16 cellular contexts compared by ENCODE assay signal in genomic region chr14:75558440-75558839, GRCh38. TPM values are rescaled to one million over a fixed set of nuclear protein-coding genes. Genes with fewer than 3 reads are reported as not detected.
A peak's percentile ranks its signal among the peaks of the same experiment; 100 is the strongest.
DNase-seq lines count a peak whose midpoint lies in the region; ATAC-seq and TF ChIP-seq lines count a peak whose summit lies in the region.
"Had no signal": no experiment of that assay in that cellular context is flagged by ENCODE, and none has a peak within 500 bp of the region (broad histone marks: within the 10 kb centered on the region; RNA-seq: fewer than 3 reads in every experiment).

No MANE protein-coding gene starts in this region.

- no peaks in the 10 kb centered on the region for H3K27me3 Mint-ChIP-seq in activated CD4-positive, alpha-beta T cell treated with anti-CD3 and anti-CD28 coated beads for 36 hours
- no peaks in the 10 kb centered on the region for H3K27me3 Mint-ChIP-seq in natural killer cell treated with Interleukin-12 subunit alpha and Interleukin-12 subunit beta and Interleukin-15 and Interleukin-18, amount 100 ng/mL, for 72 hours
- H3K27me3 Mint-ChIP-seq in natural killer cell (ENCODE audit: low read depth in 2 of 2): no peaks in the 10 kb centered on the region
- H3K27me3 Mint-ChIP-seq in activated T-helper 2 cell treated with anti-CD3 and anti-CD28 coated beads, Interferon-gamma antibody, Interleukin-2, Interleukin-4, amounts not matched to agents 10 μg/mL and 5 μg/mL and 100 μg/mL, durations not matched to agents 14 hours and 24 hours and 36 hours (ENCODE audit: low read depth): no peaks in the 10 kb centered on the region

- no peak for ATAC-seq in activated CD4-positive, alpha-beta T cell treated with anti-CD3 and anti-CD28 coated beads for 36 hours
- ATAC-seq in natural killer cell treated with Interleukin-12 subunit alpha and Interleukin-12 subunit beta and Interleukin-15 and Interleukin-18, amount 100 ng/mL, for 72 hours: no peak
- ATAC-seq in natural killer cell (no peak), HG03097 (IDR thresholded peaks at IDR 0.05; ENCODE audit: low FRiP score, unreplicated experiment) (no peak), omental fat pad (ENCODE audit: low FRiP score) (no peak)
- no peak for ATAC-seq in stimulated activated effector memory CD8-positive, alpha-beta T cell treated with anti-CD3 and anti-CD28 coated beads, Interleukin-12 subunit alpha, Interleukin-12 subunit beta, amount 100 ng/mL, for 72 hours

- CTCF ChIA-PET in activated CD4-positive, alpha-beta T cell treated with anti-CD3 and anti-CD28 coated beads for 36 hours (lab: Charles Lee): interaction anchor here (7.1 kb wide), 1 partner anchor 15 kb away, joined by 98 read pairs; no protein-coding TSS in a partner anchor

- H3K4me3 Mint-ChIP-seq in activated CD4-positive, alpha-beta T cell treated with anti-CD3 and anti-CD28 coated beads for 36 hours: no peak overlapping the region
- H3K4me3 Mint-ChIP-seq in natural killer cell treated with Interleukin-12 subunit alpha and Interleukin-12 subunit beta and Interleukin-15 and Interleukin-18, amount 100 ng/mL, for 72 hours: peak overlapping the region; percentile 39
- no peak overlapping the region for H3K4me3 Mint-ChIP-seq in natural killer cell
- no peak overlapping the region for H3K4me3 Mint-ChIP-seq in activated T-helper 2 cell treated with anti-CD3 and anti-CD28 coated beads, Interferon-gamma antibody, Interleukin-2, Interleukin-4, amounts not matched to agents 10 μg/mL and 5 μg/mL and 100 μg/mL, durations not matched to agents 14 hours and 24 hours and 36 hours (ENCODE audit: low read depth)
- H3K4me3 Mint-ChIP-seq in stimulated activated effector memory CD8-positive, alpha-beta T cell treated with anti-CD3 and anti-CD28 coated beads, Interleukin-12 subunit alpha, Interleukin-12 subunit beta, amount 100 ng/mL, for 72 hours: no peak overlapping the region

- peak overlapping the region; percentile 82 for H3K27ac Mint-ChIP-seq in activated CD4-positive, alpha-beta T cell treated with anti-CD3 and anti-CD28 coated beads for 36 hours
- H3K27ac Mint-ChIP-seq in natural killer cell treated with Interleukin-12 subunit alpha and Interleukin-12 subunit beta and Interleukin-15 and Interleukin-18, amount 100 ng/mL, for 72 hours: peak overlapping the region; percentile 96 to 99
- H3K27ac Mint-ChIP-seq in natural killer cell: no peak overlapping the region
- H3K27ac Mint-ChIP-seq in activated T-helper 2 cell treated with anti-CD3 and anti-CD28 coated beads, Interferon-gamma antibody, Interleukin-2, Interleukin-4, amounts not matched to agents 10 μg/mL and 5 μg/mL and 100 μg/mL, durations not matched to agents 14 hours and 24 hours and 36 hours: peak overlapping the region; percentile 81
- peak overlapping the region; percentile 98 for H3K27ac Mint-ChIP-seq in stimulated activated effector memory CD8-positive, alpha-beta T cell treated with anti-CD3 and anti-CD28 coated beads, Interleukin-12 subunit alpha, Interleukin-12 subunit beta, amount 100 ng/mL, for 72 hours

- intact Hi-C loops in activated CD4-positive, alpha-beta T cell treated with anti-CD3 and anti-CD28 coated beads for 36 hours (cut with DNase I, micrococcal nuclease): no loop called here
- intact Hi-C loops in natural killer cell (cut with micrococcal nuclease): loop anchor here (5.0 kb wide), 1 partner anchor 36 kb away; the partner anchor contains the start of gene BATF
- intact Hi-C loops in activated T-helper 2 cell treated with anti-CD3 and anti-CD28 coated beads, Interferon-gamma antibody, Interleukin-2, Interleukin-4, amounts not matched to agents 10 μg/mL and 5 μg/mL and 100 μg/mL, durations not matched to agents 14 hours and 24 hours and 36 hours (cut with micrococcal nuclease): no loop called here

- TF ChIP-seq CTCF in natural killer cell (IDR thresholded peaks at IDR 0.05): no peak
- no peak for TF ChIP-seq CTCF in omental fat pad (IDR thresholded peaks at IDR 0.05)

- peaks cover 7% of the 10 kb centered on the region for H3K9me3 Mint-ChIP-seq in activated CD4-positive, alpha-beta T cell treated with anti-CD3 and anti-CD28 coated beads for 36 hours (ENCODE audit: low read depth)
- peaks cover 2% of the 10 kb centered on the region for H3K9me3 Mint-ChIP-seq in natural killer cell treated with Interleukin-12 subunit alpha and Interleukin-12 subunit beta and Interleukin-15 and Interleukin-18, amount 100 ng/mL, for 72 hours
- no peaks in the 10 kb centered on the region for H3K9me3 Mint-ChIP-seq in natural killer cell
- no peaks in the 10 kb centered on the region for H3K9me3 Mint-ChIP-seq in activated T-helper 2 cell treated with anti-CD3 and anti-CD28 coated beads, Interferon-gamma antibody, Interleukin-2, Interleukin-4, amounts not matched to agents 10 μg/mL and 5 μg/mL and 100 μg/mL, durations not matched to agents 14 hours and 24 hours and 36 hours
- no peaks in the 10 kb centered on the region for H3K9me3 Mint-ChIP-seq in stimulated activated effector memory CD8-positive, alpha-beta T cell treated with anti-CD3 and anti-CD28 coated beads, Interleukin-12 subunit alpha, Interleukin-12 subunit beta, amount 100 ng/mL, for 72 hours

- no peak for DNase-seq in activated CD4-positive, alpha-beta T cell treated with anti-CD3 and anti-CD28 coated beads for 36 hours
- no peak for DNase-seq in activated CD4-positive, alpha-beta T cell treated with anti-CD3 and anti-CD28 coated beads for 1 hour
- DNase-seq in natural killer cell treated with Interleukin-12 subunit alpha and Interleukin-12 subunit beta and Interleukin-15 and Interleukin-18, amount 100 ng/mL, for 72 hours (ENCODE audit: low spot score): no peak
- DNase-seq in natural killer cell (no peak), omental fat pad (ENCODE audit: low spot score) (no peak)
- DNase-seq in activated T-helper 2 cell treated with anti-CD3 and anti-CD28 coated beads, Interferon-gamma antibody, Interleukin-2, Interleukin-4, amounts not matched to agents 10 μg/mL and 5 μg/mL and 100 μg/mL, durations not matched to agents 14 hours and 24 hours and 36 hours (ENCODE audit: low spot score): no peak
- DNase-seq in stimulated activated effector memory CD8-positive, alpha-beta T cell treated with anti-CD3 and anti-CD28 coated beads, Interleukin-12 subunit alpha, Interleukin-12 subunit beta, amount 100 ng/mL, for 72 hours (ENCODE audit: low spot score in 2 of 2): no peak
- DNase-seq: 8988T, KBM-7, MG63, NCI-H1105, NCI-H187, NCI-H446 treated with DMSO at 0.1 percent for 48 hours, NCI-H774 had no signal

- H3K36me3 Mint-ChIP-seq in activated CD4-positive, alpha-beta T cell treated with anti-CD3 and anti-CD28 coated beads for 36 hours (ENCODE audit: low read depth): peaks cover 2% of the 10 kb centered on the region
- peaks cover 9% of the 10 kb centered on the region for H3K36me3 Mint-ChIP-seq in natural killer cell treated with Interleukin-12 subunit alpha and Interleukin-12 subunit beta and Interleukin-15 and Interleukin-18, amount 100 ng/mL, for 72 hours
- no peaks in the 10 kb centered on the region for H3K36me3 Mint-ChIP-seq in natural killer cell
- peaks cover 24% of the 10 kb centered on the region for H3K36me3 Mint-ChIP-seq in activated T-helper 2 cell treated with anti-CD3 and anti-CD28 coated beads, Interferon-gamma antibody, Interleukin-2, Interleukin-4, amounts not matched to agents 10 μg/mL and 5 μg/mL and 100 μg/mL, durations not matched to agents 14 hours and 24 hours and 36 hours (ENCODE audit: low read depth)
- H3K36me3 Mint-ChIP-seq in stimulated activated effector memory CD8-positive, alpha-beta T cell treated with anti-CD3 and anti-CD28 coated beads, Interleukin-12 subunit alpha, Interleukin-12 subunit beta, amount 100 ng/mL, for 72 hours: peaks cover 17% of the 10 kb centered on the region

- POLR2A ChIA-PET in activated CD4-positive, alpha-beta T cell treated with anti-CD3 and anti-CD28 coated beads for 36 hours (lab: Charles Lee): no interaction called here

- H3K4me1 Mint-ChIP-seq in activated CD4-positive, alpha-beta T cell treated with anti-CD3 and anti-CD28 coated beads for 36 hours: peaks cover 81% of the 10 kb centered on the region
- peaks cover 68% of the 10 kb centered on the region in 2 donors for H3K4me1 Mint-ChIP-seq in natural killer cell treated with Interleukin-12 subunit alpha and Interleukin-12 subunit beta and Interleukin-15 and Interleukin-18, amount 100 ng/mL, for 72 hours (ENCODE audit: low read depth in 2 of 2)
- H3K4me1 Mint-ChIP-seq in natural killer cell: peaks cover 5 to 7% of the 10 kb centered on the region in 2 donors
- H3K4me1 Mint-ChIP-seq in activated T-helper 2 cell treated with anti-CD3 and anti-CD28 coated beads, Interferon-gamma antibody, Interleukin-2, Interleukin-4, amounts not matched to agents 10 μg/mL and 5 μg/mL and 100 μg/mL, durations not matched to agents 14 hours and 24 hours and 36 hours (ENCODE audit: low read depth): peaks cover 62% of the 10 kb centered on the region
- H3K4me1 Mint-ChIP-seq in stimulated activated effector memory CD8-positive, alpha-beta T cell treated with anti-CD3 and anti-CD28 coated beads, Interleukin-12 subunit alpha, Interleukin-12 subunit beta, amount 100 ng/mL, for 72 hours: peaks cover 78% of the 10 kb centered on the region

RNA-seq across cellular contexts. Expression of gene FLVCR2, which starts 20.0 kb away (rescaled TPM):
- 1 to 10 TPM; 2.2 to 3.2 TPM for total RNA-seq in activated CD4-positive, alpha-beta T cell treated with anti-CD3 and anti-CD28 coated beads for 36 hours
- 10 to 100 TPM in 1 of 2 donors, 1 to 10 TPM in 1; 5.3 to 21.2 TPM for total RNA-seq in natural killer cell treated with Interleukin-12 subunit alpha and Interleukin-12 subunit beta and Interleukin-15 and Interleukin-18, amount 100 ng/mL, for 72 hours
- total RNA-seq in natural killer cell: 1 to 10 TPM; 1.4 to 4.8 (median 2.1) TPM
- total RNA-seq in activated T-helper 2 cell treated with anti-CD3 and anti-CD28 coated beads, Interferon-gamma antibody, Interleukin-2, Interleukin-4, amounts not matched to agents 10 μg/mL and 5 μg/mL and 100 μg/mL, durations not matched to agents 14 hours and 24 hours and 36 hours: 3.2 and 5.9 TPM in 2 replicates
- 10 to 100 TPM in 3 of 4 donors, 1 to 10 TPM in 1; 5.8 to 25.6 (median 11.8) TPM for total RNA-seq in omental fat pad

RNA-seq across cellular contexts. Expression of gene BATF, which starts 36.2 kb away (rescaled TPM):
- 100 to 1,000 TPM; 165 to 187 TPM for total RNA-seq in activated CD4-positive, alpha-beta T cell treated with anti-CD3 and anti-CD28 coated beads for 36 hours
- total RNA-seq in natural killer cell treated with Interleukin-12 subunit alpha and Interleukin-12 subunit beta and Interleukin-15 and Interleukin-18, amount 100 ng/mL, for 72 hours: 100 to 1,000 TPM; 219 to 220 TPM
- total RNA-seq in natural killer cell: 10 to 100 TPM; 12.6 to 32.5 (median 21.4) TPM
- 152 and 154 TPM in 2 replicates for total RNA-seq in activated T-helper 2 cell treated with anti-CD3 and anti-CD28 coated beads, Interferon-gamma antibody, Interleukin-2, Interleukin-4, amounts not matched to agents 10 μg/mL and 5 μg/mL and 100 μg/mL, durations not matched to agents 14 hours and 24 hours and 36 hours
- 10 to 100 TPM in 3 of 4 donors, 1 to 10 TPM in 1; 8.2 to 22.8 (median 12.9) TPM for total RNA-seq in omental fat pad
- total RNA-seq: H1 had no signal

Comparison
In these comparisons a context has a peak if more than half of its experiments do, and no peak if none do; other contexts are left out.
1. H3K27ac Mint-ChIP-seq: peak in activated CD4-positive, alpha-beta T cell treated with anti-CD3 and anti-CD28 coated beads for 36 hours (single experiment), natural killer cell treated with Interleukin-12 subunit alpha and Interleukin-12 subunit beta and Interleukin-15 and Interleukin-18, amount 100 ng/mL, for 72 hours (2 of 2), activated T-helper 2 cell treated with anti-CD3 and anti-CD28 coated beads, Interferon-gamma antibody, Interleukin-2, Interleukin-4, amounts not matched to agents 10 μg/mL and 5 μg/mL and 100 μg/mL, durations not matched to agents 14 hours and 24 hours and 36 hours (single experiment) and stimulated activated effector memory CD8-positive, alpha-beta T cell treated with anti-CD3 and anti-CD28 coated beads, Interleukin-12 subunit alpha, Interleukin-12 subunit beta, amount 100 ng/mL, for 72 hours (single experiment); none in natural killer cell (0 of 2).